In the genomic region with DNA sequence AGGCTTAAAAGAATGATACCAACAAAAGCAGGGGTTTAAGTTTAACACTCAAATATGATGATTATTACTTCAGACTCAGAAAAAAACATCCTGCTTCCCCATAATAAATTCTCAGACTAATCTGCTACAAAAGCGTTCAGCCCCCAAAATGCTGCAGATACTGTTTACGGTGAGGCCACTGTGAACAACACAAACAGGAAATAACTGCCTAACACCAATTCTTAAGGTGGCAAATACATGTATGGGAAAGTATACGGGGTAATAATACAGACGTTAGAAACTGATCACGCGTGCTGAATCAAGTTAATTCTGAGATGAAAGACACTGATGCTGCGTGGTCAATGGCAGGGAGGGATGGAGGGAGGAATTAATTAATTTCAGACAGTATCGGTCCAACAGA, we compare ENCODE assay signal across 23 cellular contexts.
"Had no signal": no experiment of that assay in that cellular context is flagged by ENCODE, and none has a peak within 500 bp of the region (broad histone marks: within the 10 kb centered on the region; RNA-seq: fewer than 3 reads in every experiment).

No MANE protein-coding gene starts in this region.

- H3K4me3 ChIP-seq: colonic mucosa, dorsolateral prefrontal cortex, esophagus muscularis mucosa, esophagus squamous epithelium, gastrocnemius medialis, gastroesophageal sphincter, heart left ventricle, heart right ventricle, hepatocyte had no signal

- DNase-seq: colonic mucosa; cortex of kidney; dermis blood vessel endothelial cell; dorsolateral prefrontal cortex; effector CD4-positive, alpha-beta T cell; effector CD8-positive, alpha-beta T cell; effector memory CD4-positive, alpha-beta T cell; effector memory CD8-positive, alpha-beta T cell; endodermal cell; erythroblast; esophagus squamous epithelium; foreskin fibroblast; foreskin keratinocyte; foreskin melanocyte; gastrocnemius medialis; glutamatergic neuron; head of caudate nucleus; heart left ventricle; heart right ventricle had no signal

- H3K27ac ChIP-seq: colonic mucosa, dorsolateral prefrontal cortex, epithelial cell of prostate, esophagus muscularis mucosa, esophagus squamous epithelium, foreskin keratinocyte, gastrocnemius medialis, gastroesophageal sphincter, heart left ventricle, heart right ventricle, hepatocyte had no signal
